Comparison of ENCODE assay signal across 26 cellular contexts in genomic region chr14:101147848-101148247, GRCh38.
"Had no signal": no experiment of that assay in that cellular context is flagged by ENCODE, and none has a peak within 500 bp of the region (broad histone marks: within the 10 kb centered on the region; RNA-seq: fewer than 3 reads in every experiment).

No MANE protein-coding gene starts in this region.

- H3K27ac Mint-ChIP-seq: dendritic cell treated with granulocyte-macrophage colony-stimulating factor and Interleukin-4, amounts not matched to agents 40 ng/mL and 50 ng/mL, for 4 days; naive thymus-derived CD8-positive, alpha-beta T cell; nephron progenitor cell; stimulated activated naive CD8-positive, alpha-beta T cell treated with anti-CD3 and anti-CD28 coated beads, Interleukin-15, amount 100 ng/mL, for 72 hours had no signal

- H2AFZ ChIP-seq: parathyroid adenoma had no signal

- H3K9me3 ChIP-seq: colonic mucosa, neutrophil, prostate gland, suprapubic skin, upper lobe of right lung, uterus had no signal

- H3K4me2 ChIP-seq: smooth muscle cell had no signal

- H3K4me3 Mint-ChIP-seq: dendritic cell treated with granulocyte-macrophage colony-stimulating factor and Interleukin-4, amounts not matched to agents 40 ng/mL and 50 ng/mL, for 4 days; naive thymus-derived CD8-positive, alpha-beta T cell; nephron progenitor cell; stimulated activated naive CD8-positive, alpha-beta T cell treated with anti-CD3 and anti-CD28 coated beads, Interleukin-15, amount 100 ng/mL, for 72 hours had no signal

- DNase-seq: colonic mucosa; effector memory CD4-positive, alpha-beta T cell; heart right ventricle; hippocampal formation; left cardiac atrium; left lung; mesenchymal stem cell; naive thymus-derived CD8-positive, alpha-beta T cell; nephron progenitor cell; stimulated activated CD4-positive, alpha-beta T cell treated with anti-CD3 and anti-CD28 coated beads, Interleukin-12 subunit alpha, Interleukin-12 subunit beta, amount 100 ng/mL, for 4 hours; stimulated activated CD4-positive, alpha-beta T cell treated with anti-CD3 and anti-CD28 coated beads, Interleukin-1b, Interleukin-23, amount 100 ng/mL, for 48 hours; stimulated activated CD4-positive, alpha-beta T cell treated with anti-CD3 and anti-CD28 coated beads, Interleukin-4, amount 100 ng/mL, for 1 hour; stimulated activated CD8-positive, alpha-beta memory T cell treated with anti-CD3 and anti-CD28 coated beads, Interleukin-4, amount 100 ng/mL, for 48 hours; stimulated activated naive CD4-positive, alpha-beta T cell; stimulated activated naive CD8-positive, alpha-beta T cell treated with anti-CD3 and anti-CD28 coated beads, Interleukin-15, amount 100 ng/mL, for 72 hours; transverse colon; upper lobe of right lung; uterus had no signal

- H3K27ac ChIP-seq: colonic mucosa, heart right ventricle, left lung, neutrophil, parathyroid adenoma, prostate gland, right atrium auricular region, suprapubic skin, transverse colon, upper lobe of right lung, uterus had no signal

- H3K4me1 ChIP-seq: colonic mucosa, heart right ventricle, left lung, parathyroid adenoma, prostate gland, right atrium auricular region, suprapubic skin, transverse colon, upper lobe of right lung, uterus had no signal

- H3K9ac ChIP-seq: parathyroid adenoma had no signal

- H3K36me3 ChIP-seq: colonic mucosa, heart right ventricle, left lung, neutrophil, prostate gland, right atrium auricular region, suprapubic skin, transverse colon, upper lobe of right lung, uterus had no signal

- H3K4me1 Mint-ChIP-seq: stimulated activated naive CD8-positive, alpha-beta T cell treated with anti-CD3 and anti-CD28 coated beads, Interleukin-15, amount 100 ng/mL, for 72 hours had no signal

- ATAC-seq: heart right ventricle; left cardiac atrium; left lung; naive thymus-derived CD8-positive, alpha-beta T cell; sciatic nerve; stimulated activated naive CD8-positive, alpha-beta T cell treated with anti-CD3 and anti-CD28 coated beads, Interleukin-15, amount 100 ng/mL, for 72 hours; upper lobe of right lung had no signal

- H3K79me2 ChIP-seq: parathyroid adenoma had no signal

- H3K27me3 ChIP-seq: colonic mucosa, right atrium auricular region, uterus had no signal

- H3K4me3 ChIP-seq: colonic mucosa, heart right ventricle, left lung, prostate gland, right atrium auricular region, smooth muscle cell, suprapubic skin, transverse colon, upper lobe of right lung, uterus had no signal
